In genomic region chr1:233759665-233760064, GRCh38 we compare ENCODE assay signal across 22 cellular contexts.
DNase-seq lines count a peak whose midpoint lies in the region; TF ChIP-seq lines count a peak whose summit lies in the region.
"Had no signal": no experiment of that assay in that cellular context is flagged by ENCODE, and none has a peak within 500 bp of the region (broad histone marks: within the 10 kb centered on the region; RNA-seq: fewer than 3 reads in every experiment).

No MANE protein-coding gene starts in this region.

- H3K27me3 ChIP-seq in breast epithelium (no peaks in the 10 kb centered on the region), PC-9 (ENCODE audit: insufficient read depth, low read depth) (no peaks in the 10 kb centered on the region), prostate gland (replicated peaks; ENCODE audit: insufficient read depth) (no peaks in the 10 kb centered on the region)
- no peaks in the 10 kb centered on the region for H3K27me3 ChIP-seq in effector memory CD4-positive, alpha-beta T cell (replicated peaks; ENCODE audit: control insufficient read depth, insufficient read depth, low read length, poor library complexity, severe bottlenecking)
- H3K27me3 ChIP-seq: BLaER1 had no signal

- TF ChIP-seq POLR2A in breast epithelium (IDR thresholded peaks at IDR 0.05) (no peak), prostate gland (IDR thresholded peaks at IDR 0.05) (no peak)

- DNase-seq in MCF 10A (ENCODE audit: unreplicated experiment) (peak; percentile 42), breast epithelium (ENCODE audit: low spot score in 2 of 2) (no peak), PC-9 (peak; percentile 2 to 79), epithelial cell of prostate (ENCODE audit: low read depth, low spot score) (peak; percentile 10), prostate gland (ENCODE audit: low spot score) (no peak), DMS114 treated with DMSO at 0.1 percent for 48 hours (lab: John Stamatoyannopoulos, UW; ENCODE audit: unreplicated experiment) (no peak), activated gamma-delta T cell (lab: John Stamatoyannopoulos, UW) (no peak)
- DNase-seq in effector memory CD4-positive, alpha-beta T cell: no peak
- DNase-seq: 8988T; CD4-positive, alpha-beta memory T cell; COR-L47; DMS 273 treated with DMSO at 0.1 percent for 48 hours; DMS79 treated with DMSO at 0.1 percent for 48 hours; Karpas-422; MM.1S; NCI-H2029; NCI-H446; NCI-H524 treated with DMSO at 0.1 percent for 48 hours; NCI-H774; RPMI8226; SHP77 had no signal

- H3F3A ChIP-seq in PC-9 (ENCODE audit: insufficient read depth, low read depth): peaks cover 7% of the 10 kb centered on the region; the same call in 1 of the 2 replicates

- no peaks in the 10 kb centered on the region for H3K4me1 Mint-ChIP-seq in MCF 10A (ENCODE audit: insufficient read depth, unreplicated experiment)
- H3K4me1 Mint-ChIP-seq: CD4-positive, alpha-beta memory T cell had no signal

- H3K9me2 ChIP-seq in PC-9 (ENCODE audit: insufficient read depth): no peaks in the 10 kb centered on the region

- intact Hi-C loops in MCF 10A (cut with micrococcal nuclease): no loop called here
- intact Hi-C loops in breast epithelium (cut with DNase I; ENCODE audit: low total_unique reads): no loop called here
- intact Hi-C loops in PC-9 (cut with micrococcal nuclease; ENCODE audit: unreplicated experiment): no loop called here
- intact Hi-C loops in prostate gland (cut with DNase I): no loop called here

- H3K27ac ChIP-seq in breast epithelium (no peak overlapping the region), PC-9 (no peak overlapping the region), epithelial cell of prostate (no peak overlapping the region), prostate gland (no peak overlapping the region)
- H3K27ac ChIP-seq in effector memory CD4-positive, alpha-beta T cell (ENCODE audit: insufficient read depth, low read length, poor library complexity, severe bottlenecking): no peak overlapping the region
- H3K27ac ChIP-seq: BLaER1 had no signal

- H3K36me3 ChIP-seq in breast epithelium: no peaks in the 10 kb centered on the region
- no peaks in the 10 kb centered on the region for H3K36me3 ChIP-seq in PC-9 (ENCODE audit: low read depth)
- H3K36me3 ChIP-seq in prostate gland: no peaks in the 10 kb centered on the region
- no peaks in the 10 kb centered on the region for H3K36me3 ChIP-seq in effector memory CD4-positive, alpha-beta T cell (ENCODE audit: control insufficient read depth, insufficient read depth, low read length)
- H3K36me3 ChIP-seq: BLaER1 had no signal

- H3K4me2 ChIP-seq in PC-9: no peak overlapping the region
- H3K4me2 ChIP-seq: BLaER1 had no signal

- H4K20me1 ChIP-seq in PC-9 (ENCODE audit: insufficient read depth): no peaks in the 10 kb centered on the region
- H4K20me1 ChIP-seq: BLaER1 had no signal

- no peaks in the 10 kb centered on the region for H3K9me3 ChIP-seq in breast epithelium
- H3K9me3 ChIP-seq in PC-9 (ENCODE audit: insufficient read depth, low read depth): no peaks in the 10 kb centered on the region
- no peaks in the 10 kb centered on the region for H3K9me3 ChIP-seq in prostate gland
- no peaks in the 10 kb centered on the region for H3K9me3 ChIP-seq in effector memory CD4-positive, alpha-beta T cell (ENCODE audit: control insufficient read depth, low read length)
- H3K9me3 ChIP-seq: BLaER1 had no signal

- BruUV-seq in MCF 10A (replicated peaks; lab: Mats Ljungman, UMichigan): no TSS peak
- no TSS peak for BruUV-seq in PC-9 (replicated peaks; lab: Mats Ljungman, UMichigan)

- H3K4me1 ChIP-seq in breast epithelium (no peaks in the 10 kb centered on the region), PC-9 (replicated peaks; ENCODE audit: insufficient read depth) (peaks cover 12% of the 10 kb centered on the region), prostate gland (replicated peaks) (no peaks in the 10 kb centered on the region)
- H3K4me1 ChIP-seq in effector memory CD4-positive, alpha-beta T cell (ENCODE audit: control insufficient read depth, insufficient read depth, low read length, poor library complexity, severe bottlenecking): no peaks in the 10 kb centered on the region
- H3K4me1 ChIP-seq: BLaER1 had no signal

- WGBS in prostate gland: 19% methylated on average over 1 of the region's 1 CpG

- no peak overlapping the region for H3K4me3 Mint-ChIP-seq in MCF 10A (ENCODE audit: unreplicated experiment)
- H3K4me3 Mint-ChIP-seq: CD4-positive, alpha-beta memory T cell had no signal

- H2AFZ ChIP-seq in PC-9: no peak overlapping the region

- no peak for TF ChIP-seq CTCF in MCF 10A (IDR thresholded peaks at IDR 0.05; ENCODE audit: unreplicated experiment)
- no peak for TF ChIP-seq CTCF in breast epithelium (IDR thresholded peaks at IDR 0.05)
- TF ChIP-seq CTCF in PC-9 (conservative IDR thresholded peaks at IDR 0.05): no peak
- no peak for TF ChIP-seq CTCF in prostate gland (IDR thresholded peaks at IDR 0.05)

- H3K36me3 Mint-ChIP-seq in MCF 10A (ENCODE audit: insufficient read depth, unreplicated experiment): no peaks in the 10 kb centered on the region
- H3K36me3 Mint-ChIP-seq: CD4-positive, alpha-beta memory T cell had no signal

- H3K9me3 Mint-ChIP-seq in MCF 10A (ENCODE audit: unreplicated experiment): no peaks in the 10 kb centered on the region
- H3K9me3 Mint-ChIP-seq: CD4-positive, alpha-beta memory T cell had no signal

- H3K27me3 Mint-ChIP-seq in MCF 10A (ENCODE audit: insufficient read depth, unreplicated experiment): peaks cover 73% of the 10 kb centered on the region

- H3K79me2 ChIP-seq in PC-9 (ENCODE audit: low read depth): no peaks in the 10 kb centered on the region

- POLR2A ChIA-PET in MCF 10A (lab: Yijun Ruan, JAX): interaction anchor here (0.6 to 1.1 kb wide), 3 partner anchors 12 to 302 kb away, joined by 3 to 4 read pairs (median 3); no protein-coding TSS in a partner anchor
- POLR2A ChIA-PET in PC-9 (lab: Charles Lee; ENCODE audit: unreplicated experiment): interaction anchor here (0.7 kb wide), 2 partner anchors 14 to 211 kb away, joined by 15 to 30 read pairs; no protein-coding TSS in a partner anchor

- no peak overlapping the region for H3K27ac Mint-ChIP-seq in MCF 10A (ENCODE audit: low read depth, unreplicated experiment)
- H3K27ac Mint-ChIP-seq: CD4-positive, alpha-beta memory T cell had no signal

- CTCF ChIA-PET in MCF 10A (lab: Yijun Ruan, JAX): interaction anchor here (0.6 kb wide), 4 partner anchors 28 to 302 kb away, joined by 3 to 5 read pairs (median 4); no protein-coding TSS in a partner anchor
- CTCF ChIA-PET in PC-9 (lab: Charles Lee): no interaction called here

- H3K4me3 ChIP-seq in breast epithelium (no peak overlapping the region), PC-9 (no peak overlapping the region), prostate gland (no peak overlapping the region)
- H3K4me3 ChIP-seq in effector memory CD4-positive, alpha-beta T cell (ENCODE audit: insufficient read depth, low read depth, low read length, poor library complexity, severe bottlenecking): no peak overlapping the region
- H3K4me3 ChIP-seq: BLaER1 had no signal

Comparison
In these comparisons a context has a peak if more than half of its experiments do, and no peak if none do; other contexts are left out.
1. DNase-seq: peak in MCF 10A (single experiment), PC-9 (2 of 2) and epithelial cell of prostate (single experiment); none in breast epithelium (0 of 2), prostate gland (single experiment), DMS114 treated with DMSO at 0.1 percent for 48 hours (single experiment), activated gamma-delta T cell (single experiment) and effector memory CD4-positive, alpha-beta T cell (0 of 3).